17 cellular contexts compared by ENCODE assay signal in genomic region chr5:55429221-55429620, GRCh38.
DNase-seq lines count a peak whose midpoint lies in the region; ATAC-seq and TF ChIP-seq lines count a peak whose summit lies in the region.
"Had no signal": no experiment of that assay in that cellular context is flagged by ENCODE, and none has a peak within 500 bp of the region (broad histone marks: within the 10 kb centered on the region; RNA-seq: fewer than 3 reads in every experiment).

No MANE protein-coding gene starts in this region.

- no peaks in the 10 kb centered on the region for H3K4me1 Mint-ChIP-seq in activated naive CD8-positive, alpha-beta T cell treated with anti-CD3 and anti-CD28 coated beads, Interleukin-2, amount 10 ng/mL, durations not matched to agents 7 days and 5 days
- no peaks in the 10 kb centered on the region for H3K4me1 Mint-ChIP-seq in activated naive CD8-positive, alpha-beta T cell treated with anti-CD3 and anti-CD28 coated beads for 36 hours
- H3K4me1 Mint-ChIP-seq in endothelial cell (ENCODE audit: unreplicated experiment) (no peaks in the 10 kb centered on the region), natural killer cell (no peaks in the 10 kb centered on the region)
- H3K4me1 Mint-ChIP-seq in stimulated activated naive B cell treated with anti-CD40 and anti-IgM and Interleukin-4, amounts not matched to agents 10 μg/mL and 1 μg/mL and 100 μg/mL, for 72 hours = no peaks in the 10 kb centered on the region
- H3K4me1 Mint-ChIP-seq in stimulated activated naive CD8-positive, alpha-beta T cell treated with anti-CD3 and anti-CD28 coated beads, Interleukin-15, amount 100 ng/mL, for 72 hours = no peaks in the 10 kb centered on the region
- H3K4me1 Mint-ChIP-seq: B cell had no signal

- intact Hi-C loops in natural killer cell (cut with micrococcal nuclease) = no loop called here

- H3K27ac Mint-ChIP-seq in activated naive CD8-positive, alpha-beta T cell treated with anti-CD3 and anti-CD28 coated beads, Interleukin-2, amount 10 ng/mL, durations not matched to agents 7 days and 5 days = peak overlapping the region; percentile 59
- no peak overlapping the region for H3K27ac Mint-ChIP-seq in activated naive CD8-positive, alpha-beta T cell treated with anti-CD3 and anti-CD28 coated beads for 36 hours
- no peak overlapping the region for H3K27ac Mint-ChIP-seq in endothelial cell (ENCODE audit: unreplicated experiment)
- peak overlapping the region; percentile 1 for H3K27ac Mint-ChIP-seq in stimulated activated naive B cell treated with anti-CD40 and anti-IgM and Interleukin-4, amounts not matched to agents 10 μg/mL and 1 μg/mL and 100 μg/mL, for 72 hours
- H3K27ac Mint-ChIP-seq in natural killer cell = no peak overlapping the region
- H3K27ac Mint-ChIP-seq in stimulated activated naive CD8-positive, alpha-beta T cell treated with anti-CD3 and anti-CD28 coated beads, Interleukin-15, amount 100 ng/mL, for 72 hours = no peak overlapping the region
- H3K27ac Mint-ChIP-seq: B cell; CD4-positive, alpha-beta T cell had no signal

- H3K9me3 Mint-ChIP-seq in activated naive CD8-positive, alpha-beta T cell treated with anti-CD3 and anti-CD28 coated beads, Interleukin-2, amount 10 ng/mL, durations not matched to agents 7 days and 5 days = peaks cover 7% of the 10 kb centered on the region
- peaks cover 38% of the 10 kb centered on the region for H3K9me3 Mint-ChIP-seq in activated naive CD8-positive, alpha-beta T cell treated with anti-CD3 and anti-CD28 coated beads for 36 hours
- H3K9me3 Mint-ChIP-seq in endothelial cell (ENCODE audit: unreplicated experiment) = peaks cover 11% of the 10 kb centered on the region
- H3K9me3 Mint-ChIP-seq in stimulated activated naive B cell treated with anti-CD40 and anti-IgM and Interleukin-4, amounts not matched to agents 10 μg/mL and 1 μg/mL and 100 μg/mL, for 72 hours = peaks cover 29 to 30% of the 10 kb centered on the region in 2 donors
- peaks cover 19 to 23% of the 10 kb centered on the region in 2 donors for H3K9me3 Mint-ChIP-seq in natural killer cell
- peaks cover 23 to 47% of the 10 kb centered on the region in 2 donors for H3K9me3 Mint-ChIP-seq in stimulated activated naive CD8-positive, alpha-beta T cell treated with anti-CD3 and anti-CD28 coated beads, Interleukin-15, amount 100 ng/mL, for 72 hours

- no peak overlapping the region for H3K4me3 Mint-ChIP-seq in activated naive CD8-positive, alpha-beta T cell treated with anti-CD3 and anti-CD28 coated beads, Interleukin-2, amount 10 ng/mL, durations not matched to agents 7 days and 5 days
- no peak overlapping the region for H3K4me3 Mint-ChIP-seq in activated naive CD8-positive, alpha-beta T cell treated with anti-CD3 and anti-CD28 coated beads for 36 hours
- H3K4me3 Mint-ChIP-seq in endothelial cell (ENCODE audit: unreplicated experiment) (peak overlapping the region; percentile 77), natural killer cell (no peak overlapping the region)
- H3K4me3 Mint-ChIP-seq in stimulated activated naive B cell treated with anti-CD40 and anti-IgM and Interleukin-4, amounts not matched to agents 10 μg/mL and 1 μg/mL and 100 μg/mL, for 72 hours = no peak overlapping the region
- H3K4me3 Mint-ChIP-seq in stimulated activated naive CD8-positive, alpha-beta T cell treated with anti-CD3 and anti-CD28 coated beads, Interleukin-15, amount 100 ng/mL, for 72 hours = no peak overlapping the region
- H3K4me3 Mint-ChIP-seq: B cell; CD4-positive, alpha-beta T cell had no signal

- DNase-seq in activated naive CD8-positive, alpha-beta T cell treated with anti-CD3 and anti-CD28 coated beads, Interleukin-2, amount 10 ng/mL, durations not matched to agents 7 days and 5 days = no peak
- DNase-seq in activated naive CD8-positive, alpha-beta T cell treated with anti-CD3 and anti-CD28 coated beads for 36 hours = no peak
- DNase-seq in endothelial cell (ENCODE audit: low spot score) (no peak), AG08395 (ENCODE audit: low spot score) (no peak), natural killer cell (no peak)
- DNase-seq in stimulated activated naive B cell treated with anti-CD40 and anti-IgM and Interleukin-4, amounts not matched to agents 10 μg/mL and 1 μg/mL and 100 μg/mL, for 72 hours = no peak
- DNase-seq in stimulated activated naive CD8-positive, alpha-beta T cell treated with anti-CD3 and anti-CD28 coated beads, Interleukin-15, amount 100 ng/mL, for 72 hours = no peak
- DNase-seq: 8988T; CD4-positive, alpha-beta T cell; GF-D8; GOT3; NCI-H1092 treated with DMSO at 0.1 percent for 48 hours; NCI-H146; NCI-H446 treated with DMSO at 0.1 percent for 48 hours had no signal

- POLR2A ChIA-PET in activated naive CD8-positive, alpha-beta T cell treated with anti-CD3 and anti-CD28 coated beads, Interleukin-2, amount 10 ng/mL, durations not matched to agents 7 days and 5 days (lab: Charles Lee) = no interaction called here

- no peak for ATAC-seq in activated naive CD8-positive, alpha-beta T cell treated with anti-CD3 and anti-CD28 coated beads, Interleukin-2, amount 10 ng/mL, durations not matched to agents 7 days and 5 days (ENCODE audit: low read depth)
- no peak for ATAC-seq in stimulated activated naive B cell treated with anti-CD40 and anti-IgM and Interleukin-4, amounts not matched to agents 10 μg/mL and 1 μg/mL and 100 μg/mL, for 72 hours (replicated peaks)
- ATAC-seq in GM19324 (IDR thresholded peaks at IDR 0.05; ENCODE audit: low FRiP score, unreplicated experiment) (no peak), natural killer cell (no peak)
- no peak for ATAC-seq in stimulated activated naive CD8-positive, alpha-beta T cell treated with anti-CD3 and anti-CD28 coated beads, Interleukin-15, amount 100 ng/mL, for 72 hours
- ATAC-seq: K562 had no signal

- TF ChIP-seq CTCF in endothelial cell (IDR thresholded peaks at IDR 0.05; ENCODE audit: unreplicated experiment) (no peak), natural killer cell (IDR thresholded peaks at IDR 0.05) (no peak)

- no peaks in the 10 kb centered on the region for H3K27me3 Mint-ChIP-seq in activated naive CD8-positive, alpha-beta T cell treated with anti-CD3 and anti-CD28 coated beads, Interleukin-2, amount 10 ng/mL, durations not matched to agents 7 days and 5 days
- no peaks in the 10 kb centered on the region for H3K27me3 Mint-ChIP-seq in activated naive CD8-positive, alpha-beta T cell treated with anti-CD3 and anti-CD28 coated beads for 36 hours
- H3K27me3 Mint-ChIP-seq in endothelial cell (ENCODE audit: unreplicated experiment) (peaks cover 3% of the 10 kb centered on the region), natural killer cell (ENCODE audit: low read depth in 2 of 2) (no peaks in the 10 kb centered on the region)
- H3K27me3 Mint-ChIP-seq in stimulated activated naive B cell treated with anti-CD40 and anti-IgM and Interleukin-4, amounts not matched to agents 10 μg/mL and 1 μg/mL and 100 μg/mL, for 72 hours = no peaks in the 10 kb centered on the region
- no peaks in the 10 kb centered on the region for H3K27me3 Mint-ChIP-seq in stimulated activated naive CD8-positive, alpha-beta T cell treated with anti-CD3 and anti-CD28 coated beads, Interleukin-15, amount 100 ng/mL, for 72 hours
- H3K27me3 Mint-ChIP-seq: B cell; CD4-positive, alpha-beta T cell had no signal

- peaks cover 62% of the 10 kb centered on the region for H3K36me3 Mint-ChIP-seq in activated naive CD8-positive, alpha-beta T cell treated with anti-CD3 and anti-CD28 coated beads, Interleukin-2, amount 10 ng/mL, durations not matched to agents 7 days and 5 days
- H3K36me3 Mint-ChIP-seq in activated naive CD8-positive, alpha-beta T cell treated with anti-CD3 and anti-CD28 coated beads for 36 hours = peaks cover 84% of the 10 kb centered on the region
- H3K36me3 Mint-ChIP-seq in endothelial cell (ENCODE audit: low read depth, unreplicated experiment) = peaks cover 46% of the 10 kb centered on the region
- peaks cover 58 to 82% of the 10 kb centered on the region in 2 donors for H3K36me3 Mint-ChIP-seq in stimulated activated naive B cell treated with anti-CD40 and anti-IgM and Interleukin-4, amounts not matched to agents 10 μg/mL and 1 μg/mL and 100 μg/mL, for 72 hours
- peaks cover 52% of the 10 kb centered on the region for H3K36me3 Mint-ChIP-seq in natural killer cell

Comparison
In these comparisons a context has a peak if more than half of its experiments do, and no peak if none do; other contexts are left out.
1. H3K27ac Mint-ChIP-seq: peak in activated naive CD8-positive, alpha-beta T cell treated with anti-CD3 and anti-CD28 coated beads, Interleukin-2, amount 10 ng/mL, durations not matched to agents 7 days and 5 days (single experiment) and stimulated activated naive B cell treated with anti-CD40 and anti-IgM and Interleukin-4, amounts not matched to agents 10 μg/mL and 1 μg/mL and 100 μg/mL, for 72 hours (single experiment); none in activated naive CD8-positive, alpha-beta T cell treated with anti-CD3 and anti-CD28 coated beads for 36 hours (single experiment), endothelial cell (single experiment), natural killer cell (0 of 2) and stimulated activated naive CD8-positive, alpha-beta T cell treated with anti-CD3 and anti-CD28 coated beads, Interleukin-15, amount 100 ng/mL, for 72 hours (0 of 2).